ENCODE assay signal across 10 cellular contexts in genomic region chr10:117226813-117227451, GRCh38. TPM values are rescaled to one million over a fixed set of nuclear protein-coding genes. Genes with fewer than 3 reads are reported as not detected.
A peak's percentile ranks its signal among the peaks of the same experiment; 100 is the strongest.
DNase-seq lines count a peak whose midpoint lies in the region; ATAC-seq and TF ChIP-seq lines count a peak whose summit lies in the region.
"Had no signal": no experiment of that assay in that cellular context is flagged by ENCODE, and none has a peak within 500 bp of the region (broad histone marks: within the 10 kb centered on the region; RNA-seq: fewer than 3 reads in every experiment).

No MANE protein-coding gene starts in this region.

- WGBS in lower leg skin, 2 donors = 32 to 35% methylated on average over 10 of the region's 10 CpGs

- TF ChIP-seq POLR2A in Peyer's patch (IDR thresholded peaks at IDR 0.05) (no peak), lower leg skin (IDR thresholded peaks at IDR 0.05) (no peak)

- H3K4me1 ChIP-seq in HEK293 (ENCODE audit: control insufficient read depth, insufficient read depth, low read length) (no peaks in the 10 kb centered on the region; the same call in 1 of the 2 replicates), Peyer's patch (no peaks in the 10 kb centered on the region), foreskin keratinocyte (no peaks in the 10 kb centered on the region)

- H3K27ac Mint-ChIP-seq in activated CD4-positive, alpha-beta T cell treated with anti-CD3 and anti-CD28 coated beads, Interleukin-2, amount 10 ng/mL, durations not matched to agents 7 days and 5 days = no peak overlapping the region
- H3K27ac Mint-ChIP-seq in T-helper 17 cell = no peak overlapping the region
- H3K27ac Mint-ChIP-seq: stimulated activated naive CD8-positive, alpha-beta T cell treated with anti-CD3 and anti-CD28 coated beads, Interleukin-15, Interleukin-2, amounts not matched to agents 100 ng/mL and 50 ng/mL, for 24 hours had no signal

- H3K9me3 ChIP-seq in HEK293 (ENCODE audit: control insufficient read depth, insufficient read depth, low read depth, low read length) (no peaks in the 10 kb centered on the region), Peyer's patch (no peaks in the 10 kb centered on the region), T-helper 17 cell (ENCODE audit: control insufficient read depth, low read length, poor library complexity, severe bottlenecking) (no peaks in the 10 kb centered on the region)

- no peaks in the 10 kb centered on the region for H3K36me3 ChIP-seq in HEK293 (ENCODE audit: control insufficient read depth in 2 of 2, insufficient read depth in 1 of 2, low read length in 2 of 2)
- H3K36me3 ChIP-seq in Peyer's patch = no peaks in the 10 kb centered on the region

- no peaks in the 10 kb centered on the region for H3K36me3 Mint-ChIP-seq in activated CD4-positive, alpha-beta T cell treated with anti-CD3 and anti-CD28 coated beads, Interleukin-2, amount 10 ng/mL, durations not matched to agents 7 days and 5 days (ENCODE audit: low read depth)
- peaks cover 3% of the 10 kb centered on the region for H3K36me3 Mint-ChIP-seq in T-helper 17 cell (ENCODE audit: low read depth)

- intact Hi-C loops in lower leg skin (cut with DNase I; ENCODE audit: low total_unique reads) = loop anchor here (10.0 kb wide), 1 partner anchor 88 kb away; no protein-coding TSS in a partner anchor

- no peaks in the 10 kb centered on the region for H3K4me1 Mint-ChIP-seq in activated CD4-positive, alpha-beta T cell treated with anti-CD3 and anti-CD28 coated beads, Interleukin-2, amount 10 ng/mL, durations not matched to agents 7 days and 5 days
- peaks cover 2% of the 10 kb centered on the region for H3K4me1 Mint-ChIP-seq in T-helper 17 cell

- DNase-seq in DMS53 treated with DMSO at 0.1 percent for 48 hours (lab: John Stamatoyannopoulos, UW; ENCODE audit: unreplicated experiment) (peak; percentile 27), Peyer's patch (no peak), foreskin keratinocyte (peak in 1 of 2 donors; percentile 30), NCI-H1105 treated with DMSO at 0.1 percent for 48 hours (lab: John Stamatoyannopoulos, UW) (no peak), lower leg skin (ENCODE audit: low spot score in 2 of 2) (no peak), T-helper 17 cell (no peak)
- DNase-seq in activated CD4-positive, alpha-beta T cell treated with anti-CD3 and anti-CD28 coated beads, Interleukin-2, amount 10 ng/mL, durations not matched to agents 7 days and 5 days = no peak

- peaks cover 20% of the 10 kb centered on the region for H3K27me3 Mint-ChIP-seq in activated CD4-positive, alpha-beta T cell treated with anti-CD3 and anti-CD28 coated beads, Interleukin-2, amount 10 ng/mL, durations not matched to agents 7 days and 5 days
- peaks cover 48% of the 10 kb centered on the region for H3K27me3 Mint-ChIP-seq in T-helper 17 cell

- CTCF ChIA-PET in HEK293 (lab: Yijun Ruan, JAX) = interaction anchor here (0.5 to 4.6 kb wide), 20 partner anchors 9 to 570 kb away, joined by 3 to 43 read pairs (median 4); no protein-coding TSS in a partner anchor
- CTCF ChIA-PET in activated CD4-positive, alpha-beta T cell treated with anti-CD3 and anti-CD28 coated beads, Interleukin-2, amount 10 ng/mL, durations not matched to agents 7 days and 5 days (lab: Charles Lee) = interaction anchor here (2.8 kb wide), 1 partner anchor 10 kb away, joined by 9 read pairs; no protein-coding TSS in a partner anchor

- peak; percentile 74 for ATAC-seq in foreskin keratinocyte
- no peak for ATAC-seq in T-helper 17 cell

- no peak overlapping the region for H3K4me3 ChIP-seq in HEK293 (ENCODE audit: low read depth, low read length)
- no peak overlapping the region for H3K4me3 ChIP-seq in Peyer's patch
- H3K4me3 ChIP-seq in lower leg skin (ENCODE audit: low read depth, poor library complexity, severe bottlenecking) = no peak overlapping the region

- H3K27me3 ChIP-seq in Peyer's patch (no peaks in the 10 kb centered on the region), foreskin keratinocyte (peaks cover 34% of the 10 kb centered on the region)

- no peaks in the 10 kb centered on the region for H3K9me3 Mint-ChIP-seq in activated CD4-positive, alpha-beta T cell treated with anti-CD3 and anti-CD28 coated beads, Interleukin-2, amount 10 ng/mL, durations not matched to agents 7 days and 5 days
- H3K9me3 Mint-ChIP-seq: stimulated activated naive CD8-positive, alpha-beta T cell treated with anti-CD3 and anti-CD28 coated beads, Interleukin-15, Interleukin-2, amounts not matched to agents 100 ng/mL and 50 ng/mL, for 24 hours had no signal

- POLR2A ChIA-PET in HEK293 (lab: Yijun Ruan, JAX) = no interaction called here
- POLR2A ChIA-PET in activated CD4-positive, alpha-beta T cell treated with anti-CD3 and anti-CD28 coated beads, Interleukin-2, amount 10 ng/mL, durations not matched to agents 7 days and 5 days (lab: Charles Lee) = no interaction called here

- H3K4me3 Mint-ChIP-seq in activated CD4-positive, alpha-beta T cell treated with anti-CD3 and anti-CD28 coated beads, Interleukin-2, amount 10 ng/mL, durations not matched to agents 7 days and 5 days = no peak overlapping the region
- no peak overlapping the region for H3K4me3 Mint-ChIP-seq in T-helper 17 cell
- H3K4me3 Mint-ChIP-seq: stimulated activated naive CD8-positive, alpha-beta T cell treated with anti-CD3 and anti-CD28 coated beads, Interleukin-15, Interleukin-2, amounts not matched to agents 100 ng/mL and 50 ng/mL, for 24 hours had no signal

- TF ChIP-seq CTCF in HEK293 (tag by site-specific recombination; IDR thresholded peaks at IDR 0.05) (no peak; the same call in 1 of the 2 replicates), Peyer's patch (IDR thresholded peaks at IDR 0.05) (peak in 4 of 6 experiments; percentile 16 to 58 (median 52)), foreskin keratinocyte (conservative IDR thresholded peaks at IDR 0.05) (peak; percentile 70), lower leg skin (IDR thresholded peaks at IDR 0.05) (no peak)

- H3K27ac ChIP-seq in HEK293 (ENCODE audit: extremely low read depth, low read depth, low read length) (no peak overlapping the region), Peyer's patch (no peak overlapping the region), foreskin keratinocyte (no peak overlapping the region)

TF ChIP-seq in HEK293, 187 proteins besides CTCF, POLR2A, EP300 and RAD21:
- TF ChIP-seq ZNF837 (tag by site-specific recombination; IDR thresholded peaks at IDR 0.05) (no peak), OVOL3 (tag by site-specific recombination; IDR thresholded peaks at IDR 0.05) (no peak), SP2 (tag by site-specific recombination; IDR thresholded peaks at IDR 0.05) (0 out of 2 replicates have a peak, but pooled peaks have one; percentile 11), ZNF777 (tag by site-specific recombination; IDR thresholded peaks at IDR 0.05; ENCODE audit: borderline replicate concordance) (no peak), ZNF530 (tag by site-specific recombination; IDR thresholded peaks at IDR 0.05; ENCODE audit: low read depth) (no peak), ZNF654 (tag by site-specific recombination; IDR thresholded peaks at IDR 0.05; ENCODE audit: low read depth) (peak; percentile 75), ZNF555 (tag by site-specific recombination; conservative IDR thresholded peaks at IDR 0.05) (no peak)

RNA-seq across cellular contexts. Expression of gene SLC18A2, which starts 14.0 kb away (rescaled TPM):
- total RNA-seq in Peyer's patch (under 1 TPM; 0.18 to 0.95 (median 0.75) TPM), foreskin keratinocyte (not detected in 2 replicates), lower leg skin (1 to 10 TPM; 4.0 to 4.9 (median 4.4) TPM), T-helper 17 cell (1 to 10 TPM in 1 of 2 donors, under 1 TPM in 1; 0.20 to 1.9 TPM)
- not detected in 2 replicates for polyA plus RNA-seq in foreskin keratinocyte
- total RNA-seq in activated CD4-positive, alpha-beta T cell treated with anti-CD3 and anti-CD28 coated beads, Interleukin-2, amount 10 ng/mL, durations not matched to agents 7 days and 5 days = not detected

RNA-seq across cellular contexts. Expression of gene KCNK18, which starts 29.6 kb away (rescaled TPM):
- total RNA-seq in Peyer's patch = not detected
- not detected in 2 replicates for total RNA-seq in foreskin keratinocyte
- not detected in 2 replicates for polyA plus RNA-seq in foreskin keratinocyte
- not detected for total RNA-seq in activated CD4-positive, alpha-beta T cell treated with anti-CD3 and anti-CD28 coated beads, Interleukin-2, amount 10 ng/mL, durations not matched to agents 7 days and 5 days
- total RNA-seq in lower leg skin = not detected
- not detected for total RNA-seq in T-helper 17 cell
- total RNA-seq: NCI-H460 had no signal

Comparison
In these comparisons a context has a peak if more than half of its experiments do, and no peak if none do; other contexts are left out.
1. CTCF ChIP-seq: peak in Peyer's patch (4 of 6) and foreskin keratinocyte (single experiment); none in HEK293 (single experiment) and lower leg skin (0 of 3).